In genomic region chr3:155859859-155860258, GRCh38 we compare ENCODE assay signal across 10 cellular contexts. TPM values are rescaled to one million over a fixed set of nuclear protein-coding genes. Genes with fewer than 3 reads are reported as not detected.
A peak's percentile ranks its signal among the peaks of the same experiment; 100 is the strongest.
DNase-seq lines count a peak whose midpoint lies in the region; ATAC-seq, FAIRE-seq and TF ChIP-seq lines count a peak whose summit lies in the region.
"Had no signal": no experiment of that assay in that cellular context is flagged by ENCODE, and none has a peak within 500 bp of the region (broad histone marks: within the 10 kb centered on the region; RNA-seq: fewer than 3 reads in every experiment).

No MANE protein-coding gene starts in this region.

- no peak for DNase-seq in D721Med (ENCODE audit: insufficient read length, low spot score)
- peak; percentile 13 for DNase-seq in NOMO-1 treated with dmso at 0.1 percent for 144 hours (lab: John Stamatoyannopoulos, UW; ENCODE audit: unreplicated experiment)
- DNase-seq in foreskin keratinocyte = no peak
- DNase-seq in AG08395 (ENCODE audit: low spot score) = no peak
- DNase-seq in NCI-H774 (lab: John Stamatoyannopoulos, UW) = no peak
- no peak for DNase-seq in activated naive CD4-positive, alpha-beta T cell treated with anti-CD3 and anti-CD28 coated beads, Interleukin-2, amount 50 U/mL, for 72 hours (ENCODE audit: low spot score in 2 of 2)

- H3K27ac ChIP-seq in foreskin keratinocyte = no peak overlapping the region
- H3K27ac ChIP-seq: HL-60 had no signal

- H3K36me3 Mint-ChIP-seq in activated naive CD4-positive, alpha-beta T cell treated with anti-CD3 and anti-CD28 coated beads, Interleukin-2, amount 50 U/mL, for 72 hours = peaks cover under 1 to 1% of the 10 kb centered on the region in 2 donors

- no peak for FAIRE-seq in D721Med (lab: Jason Lieb, UNC)

- no peaks in the 10 kb centered on the region for H3K9me3 Mint-ChIP-seq in activated naive CD4-positive, alpha-beta T cell treated with anti-CD3 and anti-CD28 coated beads, Interleukin-2, amount 50 U/mL, for 72 hours
- H3K9me3 Mint-ChIP-seq: central memory CD8-positive, alpha-beta T cell had no signal

- peak; percentile 48 for ATAC-seq in GM21576 (IDR thresholded peaks at IDR 0.05; ENCODE audit: unreplicated experiment)
- peak; percentile 15 for ATAC-seq in foreskin keratinocyte
- no peak for ATAC-seq in activated naive CD4-positive, alpha-beta T cell treated with anti-CD3 and anti-CD28 coated beads, Interleukin-2, amount 50 U/mL, for 72 hours
- no peak for ATAC-seq in GM19463 (IDR thresholded peaks at IDR 0.05; ENCODE audit: unreplicated experiment)

- TF ChIP-seq CTCF in D721Med (IDR thresholded peaks at IDR 0.05; ENCODE audit: insufficient read depth, missing control alignments) = peak; percentile 42
- peak; percentile 51 for TF ChIP-seq CTCF in foreskin keratinocyte (conservative IDR thresholded peaks at IDR 0.05)

- H3K27me3 ChIP-seq in foreskin keratinocyte = no peaks in the 10 kb centered on the region

- no peaks in the 10 kb centered on the region for H3K4me1 ChIP-seq in foreskin keratinocyte

- H3K27ac Mint-ChIP-seq in activated naive CD4-positive, alpha-beta T cell treated with anti-CD3 and anti-CD28 coated beads, Interleukin-2, amount 50 U/mL, for 72 hours = no peak overlapping the region

RNA-seq across cellular contexts. Expression of gene SLC33A1, which starts 5.6 kb away (rescaled TPM):
- 32.6 and 39.5 TPM in 2 replicates for total RNA-seq in foreskin keratinocyte
- polyA plus RNA-seq in foreskin keratinocyte = 10.7 and 10.9 TPM in 2 replicates
- total RNA-seq in activated naive CD4-positive, alpha-beta T cell treated with anti-CD3 and anti-CD28 coated beads, Interleukin-2, amount 50 U/mL, for 72 hours = 10 to 100 TPM; 23.5 to 25.1 TPM

RNA-seq across cellular contexts. Expression of gene GMPS, which starts 10.6 kb away (rescaled TPM):
- 82.7 and 97.1 TPM in 2 replicates for total RNA-seq in foreskin keratinocyte
- polyA plus RNA-seq in foreskin keratinocyte = 54.3 and 71.0 TPM in 2 replicates
- 100 to 1,000 TPM; 116 to 122 TPM for total RNA-seq in activated naive CD4-positive, alpha-beta T cell treated with anti-CD3 and anti-CD28 coated beads, Interleukin-2, amount 50 U/mL, for 72 hours

RNA-seq across cellular contexts. Expression of gene C3orf33, which starts 53.8 kb away (rescaled TPM):
- total RNA-seq in foreskin keratinocyte = 2.0 and 2.6 TPM in 2 replicates
- 2.5 TPM in 2 replicates for polyA plus RNA-seq in foreskin keratinocyte
- 1 to 10 TPM; 1.7 to 3.3 TPM for total RNA-seq in activated naive CD4-positive, alpha-beta T cell treated with anti-CD3 and anti-CD28 coated beads, Interleukin-2, amount 50 U/mL, for 72 hours

Comparison
In these comparisons a context has a peak if more than half of its experiments do, and no peak if none do; other contexts are left out.
1. ATAC-seq: peak in GM21576 (single experiment) and foreskin keratinocyte (single experiment); none in activated naive CD4-positive, alpha-beta T cell treated with anti-CD3 and anti-CD28 coated beads, Interleukin-2, amount 50 U/mL, for 72 hours (0 of 2) and GM19463 (single experiment).